Comparison of ENCODE assay signal across 8 cellular contexts in the genomic region with DNA sequence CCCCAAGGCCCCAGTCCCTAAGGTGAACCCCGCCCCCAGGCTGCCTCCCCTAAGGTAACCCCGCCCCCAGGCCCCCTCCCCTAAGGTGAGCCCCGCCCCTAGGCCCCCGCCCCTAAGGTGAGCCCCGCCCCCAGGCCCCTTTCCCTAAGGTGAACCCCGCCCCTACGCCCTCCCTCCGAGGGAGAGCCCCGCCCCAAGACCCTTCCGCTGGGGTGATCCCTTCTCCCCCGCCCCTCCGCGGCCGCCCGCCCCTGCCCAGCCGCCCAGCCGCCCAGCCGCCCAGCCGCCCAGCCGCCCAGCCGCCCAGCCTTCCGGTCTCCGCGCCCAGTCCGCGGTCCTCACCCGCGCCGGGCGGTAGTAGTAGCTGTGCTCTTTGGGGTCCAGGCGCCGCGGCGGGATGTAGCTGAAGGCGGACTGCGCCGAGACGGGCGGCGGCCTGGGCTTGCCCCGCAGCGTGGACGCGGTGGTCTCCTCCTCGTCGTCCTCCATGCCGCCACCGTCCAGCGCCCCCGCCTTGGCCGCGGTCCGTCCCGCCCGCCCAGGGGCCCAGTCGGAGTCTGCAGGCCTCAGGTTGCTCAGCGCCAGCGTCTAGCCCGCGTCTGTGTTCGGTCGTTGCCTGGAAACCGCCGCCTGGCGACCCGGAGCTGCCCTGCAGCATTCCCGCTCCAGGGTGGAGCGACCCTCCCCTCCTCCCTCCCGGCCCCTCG. TPM values are rescaled to one million over a fixed set of nuclear protein-coding genes. Genes with fewer than 3 reads are reported as not detected.
DNase-seq lines count a peak whose midpoint lies in the region; TF ChIP-seq lines count a peak whose summit lies in the region.

A gene with protein sequence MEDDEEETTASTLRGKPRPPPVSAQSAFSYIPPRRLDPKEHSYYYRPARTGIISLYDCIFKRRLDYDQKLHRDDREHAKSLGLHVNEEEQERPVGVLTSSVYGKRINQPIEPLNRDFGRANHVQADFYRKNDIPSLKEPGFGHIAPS (minus strand): TSS at position 601 of the 707 bp plus-strand sequence. CDS start 112 bp downstream, at position 489.

- WGBS in endodermal cell (ENCODE audit: insufficient coverage in 1 of 2, insufficient read length in 1 of 2), 2 experiments = 0 to 1% methylated on average over 15 to 68 of the region's 70 CpGs

- TF ChIP-seq CTCF in endodermal cell (conservative IDR thresholded peaks at IDR 0.05) = peak; percentile 82
- TF ChIP-seq CTCF in mesothelial cell of epicardium (IDR thresholded peaks at IDR 0.05; ENCODE audit: unreplicated experiment) = peak; percentile 29

- H3K4me3 Mint-ChIP-seq in endodermal cell = peak within 1 kb of the TSS; percentile 73
- H3K4me3 Mint-ChIP-seq in mesothelial cell of epicardium = peak within 1 kb of the TSS; percentile 81

- peak; percentile 24 for DNase-seq in stimulated activated CD4-positive, alpha-beta T cell treated with anti-CD3 and anti-CD28 coated beads, Interleukin-15, amount 100 ng/mL, for 24 hours
- no peak for DNase-seq in stimulated activated CD4-positive, alpha-beta T cell treated with anti-CD3 and anti-CD28 coated beads, Interleukin-4, amount 100 ng/mL, for 24 hours
- DNase-seq in T-helper 1 cell (peak in 4 of 5 donors; percentile 21 to 35 (median 25)), endodermal cell (peak; percentile 98), mesothelial cell of epicardium (ENCODE audit: low spot score in 2 of 2, unreplicated experiment in 2 of 2) (peak; percentile 65 to 79), ureter (ENCODE audit: low spot score) (peak; percentile 52), COLO829 (ENCODE audit: low spot score) (no peak)
- no peak for DNase-seq in NK-92 treated with Interleukin-12 subunit alpha and Interleukin-12 subunit beta, amount 100 ng/mL, for 24 hours (lab: John Stamatoyannopoulos, UW)

- peaks cover 13% of the 10 kb centered on the region for H3K9me3 ChIP-seq in endodermal cell (ENCODE audit: control insufficient read depth, low read length)

- peak within 1 kb of the TSS; percentile 77 for H3K4me3 ChIP-seq in endodermal cell (ENCODE audit: low read length)

- H3K36me3 ChIP-seq in endodermal cell (ENCODE audit: control insufficient read depth, insufficient read depth, low read length) = no peaks in the 10 kb centered on the region

- H3K9me3 Mint-ChIP-seq in endodermal cell (peaks cover 14% of the 10 kb centered on the region), mesothelial cell of epicardium (peaks cover 4% of the 10 kb centered on the region)

- peaks cover 42% of the 10 kb centered on the region for H3K27me3 ChIP-seq in endodermal cell (ENCODE audit: control insufficient read depth, insufficient read depth, low read length, poor library complexity, severe bottlenecking)

- H3K36me3 Mint-ChIP-seq in endodermal cell (ENCODE audit: low read depth) (peaks cover 1% of the 10 kb centered on the region), mesothelial cell of epicardium (peaks cover 3% of the 10 kb centered on the region)

- H3K9ac ChIP-seq in endodermal cell (ENCODE audit: extremely low read depth, low read length, poor library complexity, severe bottlenecking) = peak within 1 kb of the TSS; percentile 65

- H3K4me1 Mint-ChIP-seq in endodermal cell (peaks cover 3% of the 10 kb centered on the region), mesothelial cell of epicardium (peaks cover 8% of the 10 kb centered on the region)

- H3K27ac Mint-ChIP-seq in endodermal cell (peak within 1 kb of the TSS; percentile 48), mesothelial cell of epicardium (peak within 1 kb of the TSS; percentile 62)

- H3K27ac ChIP-seq in endodermal cell (ENCODE audit: low read depth, low read length) = peak within 1 kb of the TSS; percentile 72

- H3K4me1 ChIP-seq in endodermal cell (ENCODE audit: control insufficient read depth, insufficient read depth, low read length) = no peaks in the 10 kb centered on the region

- H3K27me3 Mint-ChIP-seq in endodermal cell (ENCODE audit: insufficient read depth) (peaks cover 44% of the 10 kb centered on the region), mesothelial cell of epicardium (ENCODE audit: low read depth) (peaks cover 29% of the 10 kb centered on the region)

RNA-seq across cellular contexts. Expression of the gene that starts here (rescaled TPM):
- total RNA-seq in endodermal cell (under 1 TPM; 0.80 to 0.88 TPM), mesothelial cell of epicardium (0.35 to 1.3 TPM (median 0.85 TPM) in 3 replicates), ureter (1.1 TPM)
- polyA plus RNA-seq in endodermal cell (2013, experiment 1 of 2) = 1.9 TPM
- polyA plus RNA-seq in endodermal cell (2013, experiment 2 of 2) = 1.3 TPM

Comparison
In these comparisons a context has a peak if more than half of its experiments do, and no peak if none do; other contexts are left out.
1. DNase-seq: peak in stimulated activated CD4-positive, alpha-beta T cell treated with anti-CD3 and anti-CD28 coated beads, Interleukin-15, amount 100 ng/mL, for 24 hours (single experiment), T-helper 1 cell (4 of 5), endodermal cell (single experiment), mesothelial cell of epicardium (2 of 2) and ureter (single experiment); none in stimulated activated CD4-positive, alpha-beta T cell treated with anti-CD3 and anti-CD28 coated beads, Interleukin-4, amount 100 ng/mL, for 24 hours (single experiment), NK-92 treated with Interleukin-12 subunit alpha and Interleukin-12 subunit beta, amount 100 ng/mL, for 24 hours (single experiment) and COLO829 (single experiment).